Comparison of ENCODE assay signal across 25 cellular contexts in genomic region chr2:64005707-64006356, GRCh38. TPM values are rescaled to one million over a fixed set of nuclear protein-coding genes. Genes with fewer than 3 reads are reported as not detected.
DNase-seq lines count a peak whose midpoint lies in the region; ATAC-seq, FAIRE-seq and TF ChIP-seq lines count a peak whose summit lies in the region.
"Had no signal": no experiment of that assay in that cellular context is flagged by ENCODE, and none has a peak within 500 bp of the region (broad histone marks: within the 10 kb centered on the region; RNA-seq: fewer than 3 reads in every experiment).

No MANE protein-coding gene starts in this region.

- H3K36me3 ChIP-seq in mucosa of descending colon (ENCODE audit: low read depth) (no peaks in the 10 kb centered on the region), uterus (no peaks in the 10 kb centered on the region)
- H3K36me3 ChIP-seq: BE2C had no signal

- no peak overlapping the region for H3K4me3 ChIP-seq in mucosa of descending colon
- H3K4me3 ChIP-seq in uterus = no peak overlapping the region
- H3K4me3 ChIP-seq: BLaER1, GM12878 had no signal

- DNase-seq in mucosa of descending colon (no peak), uterus (no peak), NCI-H510A (lab: John Stamatoyannopoulos, UW) (no peak)
- DNase-seq in stimulated activated CD4-positive, alpha-beta T cell treated with anti-CD3 and anti-CD28 coated beads, Interleukin-1b, Interleukin-23, amount 100 ng/mL, for 48 hours = no peak
- DNase-seq: 8988T; ACHN; BE2C; C1 segment of cervical spinal cord; CD4-positive, alpha-beta memory T cell; CD4-positive, CD25-positive, alpha-beta regulatory T cell; CD8-positive, alpha-beta memory T cell; COR-L47; DMS 273 treated with DMSO at 0.1 percent for 48 hours; DMS153; DMS53; DMS79; DND-41; EL; GDM1 had no signal

- intact Hi-C loops in mucosa of descending colon (cut with DNase I, micrococcal nuclease) = no loop called here
- intact Hi-C loops in uterus (cut with DNase I; ENCODE audit: low total_unique reads) = no loop called here

- H3K4me1 ChIP-seq in mucosa of descending colon (ENCODE audit: low read depth) (no peaks in the 10 kb centered on the region), uterus (peaks cover 0 to 5% of the 10 kb centered on the region in 2 donors)
- H3K4me1 ChIP-seq: BLaER1 had no signal

- peak; percentile 5 for FAIRE-seq in colon (lab: Jason Lieb, UNC)
- FAIRE-seq: A204.1, GM12892, GM18507 had no signal

- H3K27me3 ChIP-seq in uterus = no peaks in the 10 kb centered on the region
- H3K27me3 ChIP-seq: BE2C, BLaER1 had no signal

- TF ChIP-seq CTCF in mucosa of descending colon (IDR thresholded peaks at IDR 0.05) (no peak), uterus (IDR thresholded peaks at IDR 0.05) (no peak)

- H3K27ac ChIP-seq in uterus = no peak overlapping the region
- H3K27ac ChIP-seq: BLaER1 had no signal

- peak; percentile 84 for ATAC-seq in mucosa of descending colon
- ATAC-seq: GM12878 had no signal

- no peak for TF ChIP-seq POLR2A in uterus (IDR thresholded peaks at IDR 0.05)

- H3K9me3 ChIP-seq in mucosa of descending colon (no peaks in the 10 kb centered on the region), uterus (no peaks in the 10 kb centered on the region)
- H3K9me3 ChIP-seq: BE2C had no signal

RNA-seq across cellular contexts. Expression of gene VPS54, which starts 13.4 kb away (rescaled TPM):
- total RNA-seq in mucosa of descending colon (10 to 100 TPM; 18.1 to 25.7 (median 21.9) TPM), uterus (10 to 100 TPM; 32.1 to 55.2 (median 39.8) TPM)
